6 cellular contexts compared by ENCODE assay signal in the genomic region with DNA sequence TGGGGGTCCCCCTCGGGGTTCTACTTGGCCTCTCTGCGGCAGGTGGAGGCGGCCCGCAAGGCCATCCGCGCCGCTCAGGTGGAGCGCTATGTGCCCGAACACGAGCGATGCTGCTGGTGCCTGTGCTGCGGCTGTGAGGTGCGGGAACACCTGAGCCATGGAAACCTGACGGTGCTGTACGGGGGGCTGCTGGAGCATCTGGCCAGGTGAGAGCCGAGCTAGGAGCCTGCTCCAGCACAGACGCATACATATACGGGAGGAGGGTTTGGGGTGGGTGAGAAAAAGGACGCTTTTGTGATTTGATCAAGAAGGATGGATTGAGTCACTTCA. TPM values are rescaled to one million over a fixed set of nuclear protein-coding genes. Genes with fewer than 3 reads are reported as not detected.
DNase-seq lines count a peak whose midpoint lies in the region; ATAC-seq and TF ChIP-seq lines count a peak whose summit lies in the region.

No MANE protein-coding gene starts in this region.

- peaks cover 66% of the 10 kb centered on the region for H3K79me2 ChIP-seq in PC-3 (ENCODE audit: low read length)

- H4K20me1 ChIP-seq in PC-3 (ENCODE audit: low read length), result no peaks in the 10 kb centered on the region

- H3K9me2 ChIP-seq in PC-3 (replicated peaks; ENCODE audit: low read length), result no peaks in the 10 kb centered on the region

- peak; percentile 25 for ATAC-seq in GM21360 (IDR thresholded peaks at IDR 0.05; ENCODE audit: unreplicated experiment)
- peak; percentile 25 for ATAC-seq in PC-3
- no peak for ATAC-seq in right cardiac atrium
- no peak for ATAC-seq in upper lobe of right lung
- ATAC-seq in GM19324 (IDR thresholded peaks at IDR 0.05; ENCODE audit: low FRiP score, unreplicated experiment), result no peak

- no peak for TF ChIP-seq CTCF in PC-3 (conservative IDR thresholded peaks at IDR 0.05; ENCODE audit: low read depth, low read length)
- no peak for TF ChIP-seq CTCF in upper lobe of right lung (IDR thresholded peaks at IDR 0.05)

- 3% methylated on average over 19 of the region's 19 CpGs for WGBS in right cardiac atrium

- H3K36me3 ChIP-seq in PC-3 (ENCODE audit: low read depth, low read length), result peaks cover 32% of the 10 kb centered on the region
- peaks cover 36% of the 10 kb centered on the region for H3K36me3 ChIP-seq in upper lobe of right lung

- H3K27ac ChIP-seq in PC-3 (ENCODE audit: low read length), result peak overlapping the region; percentile 41
- H3K27ac ChIP-seq in right cardiac atrium (ENCODE audit: low read length), result peak overlapping the region; percentile 90
- peak overlapping the region; percentile 90 for H3K27ac ChIP-seq in upper lobe of right lung

- CTCF ChIA-PET in PC-3 (lab: Charles Lee), result interaction anchor here (0.6 to 1.6 kb wide), 2 partner anchors 15 to 309 kb away, joined by 5 to 7 read pairs; no protein-coding TSS in a partner anchor

- DNase-seq in PC-3, result peak; percentile 11
- no peak for DNase-seq in right cardiac atrium
- no peak for DNase-seq in upper lobe of right lung
- DNase-seq in AML-193 (lab: John Stamatoyannopoulos, UW), result no peak

- no peaks in the 10 kb centered on the region for H3F3A ChIP-seq in PC-3 (ENCODE audit: low read length, unreplicated experiment)

- POLR2A ChIA-PET in PC-3 (lab: Charles Lee; ENCODE audit: unreplicated experiment), result no interaction called here

- peak overlapping the region; percentile 91 for H2AFZ ChIP-seq in PC-3 (ENCODE audit: low read length)

- H3K9ac ChIP-seq in PC-3 (ENCODE audit: low read length), result peak overlapping the region; percentile 70

- H3K4me3 ChIP-seq in PC-3 (ENCODE audit: low read length) (peak overlapping the region; percentile 77), right cardiac atrium (ENCODE audit: low read length) (peak overlapping the region; percentile 83), upper lobe of right lung (peak overlapping the region; percentile 94)

- no peaks in the 10 kb centered on the region for H3K27me3 ChIP-seq in PC-3 (ENCODE audit: low read length)
- no peaks in the 10 kb centered on the region for H3K27me3 ChIP-seq in right cardiac atrium (ENCODE audit: control insufficient read depth, insufficient read depth)
- no peaks in the 10 kb centered on the region for H3K27me3 ChIP-seq in upper lobe of right lung

- BruUV-seq in PC-3 (replicated peaks; lab: Mats Ljungman, UMichigan), result TSS peak; percentile 58

- H3K9me3 ChIP-seq in PC-3 (ENCODE audit: low read length), result no peaks in the 10 kb centered on the region
- H3K9me3 ChIP-seq in right cardiac atrium (ENCODE audit: control insufficient read depth, low read length), result no peaks in the 10 kb centered on the region
- no peaks in the 10 kb centered on the region for H3K9me3 ChIP-seq in upper lobe of right lung

- H3K4me1 ChIP-seq in PC-3 (ENCODE audit: insufficient read depth, low read length), result peaks cover 38% of the 10 kb centered on the region
- no peaks in the 10 kb centered on the region for H3K4me1 ChIP-seq in right cardiac atrium (ENCODE audit: control insufficient read depth, insufficient read depth, low read length)
- peaks cover 13% of the 10 kb centered on the region for H3K4me1 ChIP-seq in upper lobe of right lung

- peak overlapping the region; percentile 91 for H3K4me2 ChIP-seq in PC-3 (ENCODE audit: low read length)

- intact Hi-C loops in PC-3 (cut with micrococcal nuclease), result loop anchor here (2.0 kb wide), 1 partner anchor 20 kb away; the partner anchor contains the start of genes RPS25 and TRAPPC4
- intact Hi-C loops in right cardiac atrium (cut with DNase I), result no loop called here
- intact Hi-C loops in upper lobe of right lung (cut with DNase I), result no loop called here

RNA-seq across cellular contexts. Expression of gene CENATAC, which starts 0.4 kb away (rescaled TPM):
- total RNA-seq in PC-3 (2014; rRNA removed), result 83.5 and 88.0 TPM in 2 replicates
- total RNA-seq in right cardiac atrium, result 10 to 100 TPM; 12.2 to 18.4 (median 15.2) TPM
- polyA plus RNA-seq in right cardiac atrium, result 18.9 TPM
- total RNA-seq in upper lobe of right lung, result 59.4 TPM

RNA-seq across cellular contexts. Expression of gene RPS25, which starts 19.8 kb away (rescaled TPM):
- total RNA-seq in PC-3 (2014; rRNA removed), result 813 and 931 TPM in 2 replicates
- total RNA-seq in right cardiac atrium, result 100 to 1,000 TPM; 750 to 919 (median 877) TPM
- polyA plus RNA-seq in right cardiac atrium, result 2,193 TPM
- total RNA-seq in upper lobe of right lung, result 850 TPM

RNA-seq across cellular contexts. Expression of gene TRAPPC4, which starts 20.2 kb away (rescaled TPM):
- total RNA-seq in PC-3 (2014; rRNA removed) (129 and 150 TPM in 2 replicates), right cardiac atrium (10 to 100 TPM; 32.2 to 44.6 (median 36.8) TPM), upper lobe of right lung (44.6 TPM)
- polyA plus RNA-seq in right cardiac atrium, result 31.4 TPM

RNA-seq across cellular contexts. Expression of gene FOXR1, which starts 26.8 kb away (rescaled TPM):
- total RNA-seq in PC-3 (2014; rRNA removed), result not detected in 2 replicates
- total RNA-seq in right cardiac atrium, result not detected
- polyA plus RNA-seq in right cardiac atrium, result not detected
- not detected for total RNA-seq in upper lobe of right lung

RNA-seq across cellular contexts. Expression of gene SLC37A4, which starts 32.3 kb away (rescaled TPM):
- total RNA-seq in PC-3 (2014; rRNA removed) (31.4 and 35.4 TPM in 2 replicates), right cardiac atrium (1 to 10 TPM; 7.5 to 8.6 (median 7.7) TPM), upper lobe of right lung (19.3 TPM)
- 7.1 TPM for polyA plus RNA-seq in right cardiac atrium

Comparison
In these comparisons a context has a peak if more than half of its experiments do, and no peak if none do; other contexts are left out.
1. ATAC-seq: peak in GM21360 (single experiment) and PC-3 (single experiment); none in right cardiac atrium (0 of 2), upper lobe of right lung (single experiment) and GM19324 (single experiment).
2. Peak in every context shown above with its lines, with median percentiles within 50 percentile points of each other: H3K27ac ChIP-seq and H3K4me3 ChIP-seq.